ENCODE assay signal across 1 cellular context in the genomic region with DNA sequence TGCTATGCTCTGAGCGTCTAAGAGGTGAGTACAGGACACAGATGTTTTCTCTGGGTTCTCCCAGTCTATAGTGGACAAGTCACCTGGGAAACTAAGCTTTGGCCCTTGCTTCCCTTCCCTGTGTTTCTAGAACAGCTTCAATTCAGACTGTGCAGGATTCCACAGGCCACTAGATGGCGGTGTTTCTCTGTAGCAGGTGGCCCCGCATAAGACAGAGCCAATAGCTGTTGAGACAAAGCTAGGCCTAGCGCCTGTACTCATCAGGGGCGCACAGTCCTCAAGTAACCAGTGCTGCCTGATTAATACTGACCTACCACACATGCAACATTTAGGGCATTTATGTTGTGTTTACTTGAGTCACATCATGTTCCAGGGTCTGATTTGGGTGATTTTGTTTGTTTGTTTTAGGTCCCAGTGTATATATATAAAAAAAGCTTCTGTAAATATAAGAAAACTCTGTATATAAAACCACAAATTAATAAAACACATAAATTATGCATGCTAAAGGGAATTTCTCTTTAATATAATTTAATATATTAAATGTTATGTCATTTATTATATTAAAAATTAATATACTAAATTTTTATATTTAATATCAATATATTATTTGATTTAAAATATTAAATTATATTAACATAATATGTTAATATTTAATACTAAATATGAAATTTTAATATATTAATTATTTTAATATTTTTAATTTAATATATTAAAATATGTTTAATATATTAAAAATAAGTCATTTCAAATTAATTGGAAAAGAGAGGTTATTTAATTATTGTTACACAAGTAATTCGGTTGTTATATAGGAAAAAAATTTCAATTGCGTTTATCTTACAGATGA.
TF ChIP-seq lines count a peak whose summit lies in the region.

No MANE protein-coding gene starts in this region.

TF ChIP-seq in HEK293, 187 proteins besides CTCF, POLR2A, EP300 and RAD21 (continued from another document and continues in another):
- peak; percentile 17 for TF ChIP-seq ZBTB26 (tag by site-specific recombination; optimal IDR thresholded peaks at IDR 0.05)
- TF ChIP-seq ZNF510 (tag by site-specific recombination; IDR thresholded peaks at IDR 0.05; ENCODE audit: insufficient replicate concordance), result no peak
- no peak for TF ChIP-seq ZSCAN18 (tag by site-specific recombination; IDR thresholded peaks at IDR 0.05)
- TF ChIP-seq ZNF354C (tag by site-specific recombination; IDR thresholded peaks at IDR 0.05; ENCODE audit: borderline replicate concordance, low read depth), result no peak
- TF ChIP-seq YY2 (tag by site-specific recombination; IDR thresholded peaks at IDR 0.05), result no peak
- TF ChIP-seq, protein P1, sequence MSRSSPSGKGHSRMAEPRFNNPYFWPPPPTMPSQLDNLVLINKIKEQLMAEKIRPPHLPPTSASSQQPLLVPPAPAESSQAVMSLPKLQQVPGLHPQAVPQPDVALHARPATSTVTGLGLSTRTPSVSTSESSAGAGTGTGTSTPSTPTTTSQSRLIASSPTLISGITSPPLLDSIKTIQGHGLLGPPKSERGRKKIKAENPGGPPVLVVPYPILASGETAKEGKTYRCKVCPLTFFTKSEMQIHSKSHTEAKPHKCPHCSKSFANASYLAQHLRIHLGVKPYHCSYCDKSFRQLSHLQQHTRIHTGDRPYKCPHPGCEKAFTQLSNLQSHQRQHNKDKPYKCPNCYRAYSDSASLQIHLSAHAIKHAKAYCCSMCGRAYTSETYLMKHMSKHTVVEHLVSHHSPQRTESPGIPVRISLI (tag by site-specific recombination; IDR thresholded peaks at IDR 0.05), result no peak
- 0 out of 2 replicates have a peak, but pooled peaks have one; percentile 62 for TF ChIP-seq ZNF561 (tag by site-specific recombination; IDR thresholded peaks at IDR 0.05; ENCODE audit: borderline replicate concordance)
- TF ChIP-seq SP7 (tag by site-specific recombination; IDR thresholded peaks at IDR 0.05), result peak; percentile 49; the same call in 1 of the 2 replicates
- peak; percentile 70; the same call in 1 of the 2 replicates for TF ChIP-seq ZSCAN30 (tag by site-specific recombination; IDR thresholded peaks at IDR 0.05)
- TF ChIP-seq ZNF791 (tag by site-specific recombination; IDR thresholded peaks at IDR 0.05), result no peak
- TF ChIP-seq, protein P2, sequence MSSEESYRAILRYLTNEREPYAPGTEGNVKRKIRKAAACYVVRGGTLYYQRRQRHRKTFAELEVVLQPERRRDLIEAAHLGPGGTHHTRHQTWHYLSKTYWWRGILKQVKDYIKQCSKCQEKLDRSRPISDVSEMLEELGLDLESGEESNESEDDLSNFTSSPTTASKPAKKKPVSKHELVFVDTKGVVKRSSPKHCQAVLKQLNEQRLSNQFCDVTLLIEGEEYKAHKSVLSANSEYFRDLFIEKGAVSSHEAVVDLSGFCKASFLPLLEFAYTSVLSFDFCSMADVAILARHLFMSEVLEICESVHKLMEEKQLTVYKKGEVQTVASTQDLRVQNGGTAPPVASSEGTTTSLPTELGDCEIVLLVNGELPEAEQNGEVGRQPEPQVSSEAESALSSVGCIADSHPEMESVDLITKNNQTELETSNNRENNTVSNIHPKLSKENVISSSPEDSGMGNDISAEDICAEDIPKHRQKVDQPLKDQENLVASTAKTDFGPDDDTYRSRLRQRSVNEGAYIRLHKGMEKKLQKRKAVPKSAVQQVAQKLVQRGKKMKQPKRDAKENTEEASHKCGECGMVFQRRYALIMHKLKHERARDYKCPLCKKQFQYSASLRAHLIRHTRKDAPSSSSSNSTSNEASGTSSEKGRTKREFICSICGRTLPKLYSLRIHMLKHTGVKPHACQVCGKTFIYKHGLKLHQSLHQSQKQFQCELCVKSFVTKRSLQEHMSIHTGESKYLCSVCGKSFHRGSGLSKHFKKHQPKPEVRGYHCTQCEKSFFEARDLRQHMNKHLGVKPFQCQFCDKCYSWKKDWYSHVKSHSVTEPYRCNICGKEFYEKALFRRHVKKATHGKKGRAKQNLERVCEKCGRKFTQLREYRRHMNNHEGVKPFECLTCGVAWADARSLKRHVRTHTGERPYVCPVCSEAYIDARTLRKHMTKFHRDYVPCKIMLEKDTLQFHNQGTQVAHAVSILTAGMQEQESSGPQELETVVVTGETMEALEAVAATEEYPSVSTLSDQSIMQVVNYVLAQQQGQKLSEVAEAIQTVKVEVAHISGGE (tag by site-specific recombination; conservative IDR thresholded peaks at IDR 0.05; ENCODE audit: low read depth), result 0 out of 2 replicates have a peak, but pooled peaks have one; percentile 19
- peak; percentile 71 for TF ChIP-seq ZFP37 (tag by site-specific recombination; IDR thresholded peaks at IDR 0.05)
- TF ChIP-seq, protein P3, sequence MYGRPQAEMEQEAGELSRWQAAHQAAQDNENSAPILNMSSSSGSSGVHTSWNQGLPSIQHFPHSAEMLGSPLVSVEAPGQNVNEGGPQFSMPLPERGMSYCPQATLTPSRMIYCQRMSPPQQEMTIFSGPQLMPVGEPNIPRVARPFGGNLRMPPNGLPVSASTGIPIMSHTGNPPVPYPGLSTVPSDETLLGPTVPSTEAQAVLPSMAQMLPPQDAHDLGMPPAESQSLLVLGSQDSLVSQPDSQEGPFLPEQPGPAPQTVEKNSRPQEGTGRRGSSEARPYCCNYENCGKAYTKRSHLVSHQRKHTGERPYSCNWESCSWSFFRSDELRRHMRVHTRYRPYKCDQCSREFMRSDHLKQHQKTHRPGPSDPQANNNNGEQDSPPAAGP (tag by site-specific recombination; IDR thresholded peaks at IDR 0.05), result peak; percentile 51; the same call in 1 of the 2 replicates
- TF ChIP-seq ZEB2 (tag by site-specific recombination; IDR thresholded peaks at IDR 0.05), result peak; percentile 47; the same call in 1 of the 2 replicates
- peak; percentile 61 for TF ChIP-seq ZNF335 (tag by site-specific recombination; conservative IDR thresholded peaks at IDR 0.05)
- peak; percentile 70; the same call in 1 of the 2 replicates for TF ChIP-seq ZNF2 (tag by site-specific recombination; IDR thresholded peaks at IDR 0.05)
- TF ChIP-seq ZNF692 (tag by site-specific recombination; IDR thresholded peaks at IDR 0.05), result 0 out of 2 replicates have a peak, but pooled peaks have one; percentile 36
- no peak for TF ChIP-seq ZNF248 (tag by site-specific recombination; IDR thresholded peaks at IDR 0.05)
- TF ChIP-seq ZSCAN4 (tag by site-specific recombination; IDR thresholded peaks at IDR 0.05), result peak; percentile 48; the same call in 1 of the 2 replicates
- peak; percentile 80; the same call in 1 of the 2 replicates for TF ChIP-seq ZNF239 (tag by site-specific recombination; IDR thresholded peaks at IDR 0.05)
- TF ChIP-seq ZBTB17 (tag by site-specific recombination; IDR thresholded peaks at IDR 0.05), result peak; percentile 72
- TF ChIP-seq ZNF660 (tag by site-specific recombination; IDR thresholded peaks at IDR 0.05), result peak; percentile 92
- 0 out of 2 replicates have a peak, but pooled peaks have one; percentile 25 for TF ChIP-seq ZNF518A (tag by site-specific recombination; conservative IDR thresholded peaks at IDR 0.05; ENCODE audit: low read depth)
- peak; percentile 77 for TF ChIP-seq ZXDB (tag by site-specific recombination; IDR thresholded peaks at IDR 0.05)
